1 cellular context compared by ENCODE assay signal in the genomic region with DNA sequence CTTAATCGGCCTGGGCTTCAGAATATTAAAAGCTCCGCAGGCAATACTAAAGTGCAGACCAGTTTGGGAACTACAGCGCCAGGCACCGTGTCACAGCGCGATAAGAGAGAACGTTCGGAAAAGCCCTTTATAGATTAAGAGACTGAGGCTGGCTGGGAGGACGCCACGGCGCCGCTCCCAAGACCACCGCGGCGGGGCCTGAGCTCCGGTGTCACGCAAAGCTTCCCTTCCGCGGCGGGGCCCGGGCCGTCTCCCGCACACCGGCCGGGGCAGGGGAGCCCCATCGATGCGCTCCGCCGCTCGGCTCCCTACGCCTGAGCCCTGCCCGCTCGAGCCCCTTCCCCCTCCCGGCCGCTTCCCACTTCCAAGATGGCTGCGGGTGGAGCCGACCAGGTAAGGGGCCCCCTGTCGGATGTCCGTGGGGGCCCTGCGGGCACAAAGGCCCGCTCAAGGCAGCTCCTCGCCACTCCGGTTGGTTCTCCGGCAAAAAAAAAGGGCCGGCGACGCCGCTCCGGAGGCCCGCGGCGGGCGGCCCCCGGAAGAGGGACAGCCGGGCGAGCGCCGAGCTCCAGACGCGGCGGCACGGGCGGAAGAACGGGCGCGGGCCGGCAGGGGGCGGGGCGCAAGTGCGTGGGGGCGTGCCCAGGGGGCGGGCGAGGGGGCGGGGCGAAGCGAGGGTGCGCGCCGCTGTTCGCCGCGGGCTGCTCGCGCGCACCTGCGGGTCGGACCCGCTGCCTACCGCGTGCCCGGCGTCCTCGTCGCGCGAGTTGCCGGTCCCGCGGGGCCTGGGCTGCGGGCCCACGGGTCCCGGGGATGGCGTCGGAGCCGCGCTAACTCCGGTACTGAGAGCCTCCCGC.
A peak's percentile ranks its signal among the peaks of the same experiment; 100 is the strongest.
TF ChIP-seq lines count a peak whose summit lies in the region.

A gene with protein sequence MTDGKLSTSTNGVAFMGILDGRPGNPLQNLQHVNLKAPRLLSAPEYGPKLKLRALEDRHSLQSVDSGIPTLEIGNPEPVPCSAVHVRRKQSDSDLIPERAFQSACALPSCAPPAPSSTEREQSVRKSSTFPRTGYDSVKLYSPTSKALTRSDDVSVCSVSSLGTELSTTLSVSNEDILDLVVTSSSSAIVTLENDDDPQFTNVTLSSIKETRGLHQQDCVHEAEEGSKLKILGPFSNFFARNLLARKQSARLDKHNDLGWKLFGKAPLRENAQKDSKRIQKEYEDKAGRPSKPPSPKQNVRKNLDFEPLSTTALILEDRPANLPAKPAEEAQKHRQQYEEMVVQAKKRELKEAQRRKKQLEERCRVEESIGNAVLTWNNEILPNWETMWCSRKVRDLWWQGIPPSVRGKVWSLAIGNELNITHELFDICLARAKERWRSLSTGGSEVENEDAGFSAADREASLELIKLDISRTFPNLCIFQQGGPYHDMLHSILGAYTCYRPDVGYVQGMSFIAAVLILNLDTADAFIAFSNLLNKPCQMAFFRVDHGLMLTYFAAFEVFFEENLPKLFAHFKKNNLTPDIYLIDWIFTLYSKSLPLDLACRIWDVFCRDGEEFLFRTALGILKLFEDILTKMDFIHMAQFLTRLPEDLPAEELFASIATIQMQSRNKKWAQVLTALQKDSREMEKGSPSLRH (plus strand): TSS at position 714 of the 857 bp plus-strand sequence. CDS start 13,564 bp downstream, outside the sequence.

TF ChIP-seq in K562, 482 proteins besides CTCF, POLR2A, EP300 and RAD21 (continued from another document and continues in another):
- 0 out of 2 replicates have a peak, but pooled peaks have one; percentile 32 for TF ChIP-seq ZNF263 (CRISPR knock-in tag; IDR thresholded peaks at IDR 0.05; ENCODE audit: borderline replicate concordance)
- TF ChIP-seq, protein P1, sequence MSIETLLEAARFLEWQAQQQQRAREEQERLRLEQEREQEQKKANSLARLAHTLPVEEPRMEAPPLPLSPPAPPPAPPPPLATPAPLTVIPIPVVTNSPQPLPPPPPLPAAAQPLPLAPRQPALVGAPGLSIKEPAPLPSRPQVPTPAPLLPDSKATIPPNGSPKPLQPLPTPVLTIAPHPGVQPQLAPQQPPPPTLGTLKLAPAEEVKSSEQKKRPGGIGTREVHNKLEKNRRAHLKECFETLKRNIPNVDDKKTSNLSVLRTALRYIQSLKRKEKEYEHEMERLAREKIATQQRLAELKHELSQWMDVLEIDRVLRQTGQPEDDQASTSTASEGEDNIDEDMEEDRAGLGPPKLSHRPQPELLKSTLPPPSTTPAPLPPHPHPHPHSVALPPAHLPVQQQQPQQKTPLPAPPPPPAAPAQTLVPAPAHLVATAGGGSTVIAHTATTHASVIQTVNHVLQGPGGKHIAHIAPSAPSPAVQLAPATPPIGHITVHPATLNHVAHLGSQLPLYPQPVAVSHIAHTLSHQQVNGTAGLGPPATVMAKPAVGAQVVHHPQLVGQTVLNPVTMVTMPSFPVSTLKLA (conservative IDR thresholded peaks at IDR 0.05), result no peak
- TF ChIP-seq GATA2 (CRISPR knock-in tag; IDR thresholded peaks at IDR 0.05), result no peak
- no peak for TF ChIP-seq SIN3B (IDR thresholded peaks at IDR 0.05; ENCODE audit: low read depth)
- TF ChIP-seq, protein P2, sequence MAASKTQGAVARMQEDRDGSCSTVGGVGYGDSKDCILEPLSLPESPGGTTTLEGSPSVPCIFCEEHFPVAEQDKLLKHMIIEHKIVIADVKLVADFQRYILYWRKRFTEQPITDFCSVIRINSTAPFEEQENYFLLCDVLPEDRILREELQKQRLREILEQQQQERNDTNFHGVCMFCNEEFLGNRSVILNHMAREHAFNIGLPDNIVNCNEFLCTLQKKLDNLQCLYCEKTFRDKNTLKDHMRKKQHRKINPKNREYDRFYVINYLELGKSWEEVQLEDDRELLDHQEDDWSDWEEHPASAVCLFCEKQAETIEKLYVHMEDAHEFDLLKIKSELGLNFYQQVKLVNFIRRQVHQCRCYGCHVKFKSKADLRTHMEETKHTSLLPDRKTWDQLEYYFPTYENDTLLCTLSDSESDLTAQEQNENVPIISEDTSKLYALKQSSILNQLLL (CRISPR knock-in tag; IDR thresholded peaks at IDR 0.05; ENCODE audit: borderline replicate concordance), result no peak
- no peak; the same call in 1 of the 2 replicates for TF ChIP-seq TRIM28 (IDR thresholded peaks at IDR 0.05)
- no peak for TF ChIP-seq ZNF146 (CRISPR knock-in tag; IDR thresholded peaks at IDR 0.05; ENCODE audit: unreplicated experiment)
- TF ChIP-seq, protein P3, sequence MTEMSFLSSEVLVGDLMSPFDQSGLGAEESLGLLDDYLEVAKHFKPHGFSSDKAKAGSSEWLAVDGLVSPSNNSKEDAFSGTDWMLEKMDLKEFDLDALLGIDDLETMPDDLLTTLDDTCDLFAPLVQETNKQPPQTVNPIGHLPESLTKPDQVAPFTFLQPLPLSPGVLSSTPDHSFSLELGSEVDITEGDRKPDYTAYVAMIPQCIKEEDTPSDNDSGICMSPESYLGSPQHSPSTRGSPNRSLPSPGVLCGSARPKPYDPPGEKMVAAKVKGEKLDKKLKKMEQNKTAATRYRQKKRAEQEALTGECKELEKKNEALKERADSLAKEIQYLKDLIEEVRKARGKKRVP (CRISPR knock-in tag; IDR thresholded peaks at IDR 0.05), result no peak
- no peak for TF ChIP-seq NBN (IDR thresholded peaks at IDR 0.05; ENCODE audit: low read depth)
- TF ChIP-seq HDAC1 (IDR thresholded peaks at IDR 0.05), result peak in 1 of 2 experiments; percentile 30; a peak in 2 of 4 replicates
- no peak for TF ChIP-seq FOXA3 (CRISPR knock-in tag; conservative IDR thresholded peaks at IDR 0.05 in 1 of 2, IDR thresholded peaks at IDR 0.05 in 1 of 2)
- TF ChIP-seq SNIP1 (IDR thresholded peaks at IDR 0.05; ENCODE audit: low read depth), result no peak
- TF ChIP-seq HNRNPL (IDR thresholded peaks at IDR 0.05; ENCODE audit: low read depth, low read length), result 0 out of 2 replicates have a peak, but pooled peaks have one; percentile 64
- TF ChIP-seq TGIF2 (CRISPR knock-in tag; IDR thresholded peaks at IDR 0.05), result no peak
- TF ChIP-seq ESRRA (IDR thresholded peaks at IDR 0.05; ENCODE audit: borderline replicate concordance, low read depth), result peak; percentile 75; the same call in 1 of the 2 replicates
- no peak for TF ChIP-seq ZNF696 (CRISPR knock-in tag; conservative IDR thresholded peaks at IDR 0.05)
- peak; percentile 52 for TF ChIP-seq CREM (IDR thresholded peaks at IDR 0.05; ENCODE audit: low read depth)
- TF ChIP-seq STAG1 (CRISPR knock-in tag; IDR thresholded peaks at IDR 0.05; ENCODE audit: borderline replicate concordance), result no peak
- no peak for TF ChIP-seq FOS (IDR thresholded peaks at IDR 0.05; ENCODE audit: extremely low read depth, insufficient read length)
- no peak for TF ChIP-seq TAF9B (IDR thresholded peaks at IDR 0.05; ENCODE audit: partially characterized antibody)
- TF ChIP-seq, protein P4, sequence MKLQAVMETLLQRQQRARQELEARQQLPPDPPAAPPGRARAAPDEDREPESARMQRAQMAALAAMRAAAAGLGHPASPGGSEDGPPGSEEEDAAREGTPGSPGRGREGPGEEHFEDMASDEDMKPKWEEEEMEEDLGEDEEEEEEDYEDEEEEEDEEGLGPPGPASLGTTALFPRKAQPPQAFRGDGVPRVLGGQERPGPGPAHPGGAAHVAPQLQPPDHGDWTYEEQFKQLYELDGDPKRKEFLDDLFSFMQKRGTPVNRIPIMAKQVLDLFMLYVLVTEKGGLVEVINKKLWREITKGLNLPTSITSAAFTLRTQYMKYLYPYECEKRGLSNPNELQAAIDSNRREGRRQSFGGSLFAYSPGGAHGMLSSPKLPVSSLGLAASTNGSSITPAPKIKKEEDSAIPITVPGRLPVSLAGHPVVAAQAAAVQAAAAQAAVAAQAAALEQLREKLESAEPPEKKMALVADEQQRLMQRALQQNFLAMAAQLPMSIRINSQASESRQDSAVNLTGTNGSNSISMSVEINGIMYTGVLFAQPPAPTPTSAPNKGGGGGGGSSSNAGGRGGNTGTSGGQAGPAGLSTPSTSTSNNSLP (IDR thresholded peaks at IDR 0.05; ENCODE audit: borderline replicate concordance, low read depth, low read length), result no peak
- peak; percentile 75 for TF ChIP-seq U2AF1 (optimal IDR thresholded peaks at IDR 0.05; ENCODE audit: low read depth, low read length)
- no peak; the same call in 1 of the 2 replicates for TF ChIP-seq CEBPB (tag; IDR thresholded peaks at IDR 0.05)
- no peak for TF ChIP-seq HOXB6 (CRISPR knock-in tag; IDR thresholded peaks at IDR 0.05; ENCODE audit: borderline replicate concordance)
- no peak for TF ChIP-seq BDP1 (IDR thresholded peaks at IDR 0.05; ENCODE audit: insufficient read depth, insufficient read length)
- TF ChIP-seq, protein P5, sequence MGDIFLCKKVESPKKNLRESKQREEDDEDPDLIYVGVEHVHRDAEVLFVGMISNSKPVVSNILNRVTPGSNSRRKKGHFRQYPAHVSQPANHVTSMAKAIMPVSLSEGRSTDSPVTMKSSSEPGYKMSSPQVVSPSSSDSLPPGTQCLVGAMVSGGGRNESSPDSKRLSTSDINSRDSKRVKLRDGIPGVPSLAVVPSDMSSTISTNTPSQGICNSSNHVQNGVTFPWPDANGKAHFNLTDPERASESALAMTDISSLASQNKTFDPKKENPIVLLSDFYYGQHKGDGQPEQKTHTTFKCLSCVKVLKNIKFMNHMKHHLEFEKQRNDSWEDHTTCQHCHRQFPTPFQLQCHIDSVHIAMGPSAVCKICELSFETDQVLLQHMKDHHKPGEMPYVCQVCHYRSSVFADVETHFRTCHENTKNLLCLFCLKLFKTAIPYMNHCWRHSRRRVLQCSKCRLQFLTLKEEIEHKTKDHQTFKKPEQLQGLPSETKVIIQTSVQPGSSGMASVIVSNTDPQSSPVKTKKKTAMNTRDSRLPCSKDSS (IDR thresholded peaks at IDR 0.05; ENCODE audit: low read depth, partially characterized antibody), result no peak
- 0 out of 2 replicates have a peak, but pooled peaks have one; percentile 36 for TF ChIP-seq MECOM (CRISPR knock-in tag; IDR thresholded peaks at IDR 0.05)
- TF ChIP-seq ZZZ3 (IDR thresholded peaks at IDR 0.05), result no peak
- TF ChIP-seq, protein P6, sequence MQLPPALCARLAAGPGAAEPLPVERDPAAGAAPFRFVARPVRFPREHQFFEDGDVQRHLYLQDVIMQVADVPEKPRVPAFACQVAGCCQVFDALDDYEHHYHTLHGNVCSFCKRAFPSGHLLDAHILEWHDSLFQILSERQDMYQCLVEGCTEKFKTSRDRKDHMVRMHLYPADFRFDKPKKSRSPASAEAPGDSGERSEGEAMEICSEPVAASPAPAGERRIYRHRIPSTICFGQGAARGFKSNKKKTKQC (CRISPR knock-in tag; IDR thresholded peaks at IDR 0.05), result no peak
- no peak for TF ChIP-seq ZC3H11A (IDR thresholded peaks at IDR 0.05; ENCODE audit: low read depth, low read length)
- TF ChIP-seq RAD51 (IDR thresholded peaks at IDR 0.05; ENCODE audit: borderline replicate concordance, low read depth), result no peak
- TF ChIP-seq ZNF174 (CRISPR knock-in tag; IDR thresholded peaks at IDR 0.05), result no peak
- TF ChIP-seq ZNF79 (CRISPR knock-in tag; IDR thresholded peaks at IDR 0.05; ENCODE audit: low read depth), result no peak
- TF ChIP-seq ZNF695 (CRISPR knock-in tag; IDR thresholded peaks at IDR 0.05), result no peak
- TF ChIP-seq, protein P7, sequence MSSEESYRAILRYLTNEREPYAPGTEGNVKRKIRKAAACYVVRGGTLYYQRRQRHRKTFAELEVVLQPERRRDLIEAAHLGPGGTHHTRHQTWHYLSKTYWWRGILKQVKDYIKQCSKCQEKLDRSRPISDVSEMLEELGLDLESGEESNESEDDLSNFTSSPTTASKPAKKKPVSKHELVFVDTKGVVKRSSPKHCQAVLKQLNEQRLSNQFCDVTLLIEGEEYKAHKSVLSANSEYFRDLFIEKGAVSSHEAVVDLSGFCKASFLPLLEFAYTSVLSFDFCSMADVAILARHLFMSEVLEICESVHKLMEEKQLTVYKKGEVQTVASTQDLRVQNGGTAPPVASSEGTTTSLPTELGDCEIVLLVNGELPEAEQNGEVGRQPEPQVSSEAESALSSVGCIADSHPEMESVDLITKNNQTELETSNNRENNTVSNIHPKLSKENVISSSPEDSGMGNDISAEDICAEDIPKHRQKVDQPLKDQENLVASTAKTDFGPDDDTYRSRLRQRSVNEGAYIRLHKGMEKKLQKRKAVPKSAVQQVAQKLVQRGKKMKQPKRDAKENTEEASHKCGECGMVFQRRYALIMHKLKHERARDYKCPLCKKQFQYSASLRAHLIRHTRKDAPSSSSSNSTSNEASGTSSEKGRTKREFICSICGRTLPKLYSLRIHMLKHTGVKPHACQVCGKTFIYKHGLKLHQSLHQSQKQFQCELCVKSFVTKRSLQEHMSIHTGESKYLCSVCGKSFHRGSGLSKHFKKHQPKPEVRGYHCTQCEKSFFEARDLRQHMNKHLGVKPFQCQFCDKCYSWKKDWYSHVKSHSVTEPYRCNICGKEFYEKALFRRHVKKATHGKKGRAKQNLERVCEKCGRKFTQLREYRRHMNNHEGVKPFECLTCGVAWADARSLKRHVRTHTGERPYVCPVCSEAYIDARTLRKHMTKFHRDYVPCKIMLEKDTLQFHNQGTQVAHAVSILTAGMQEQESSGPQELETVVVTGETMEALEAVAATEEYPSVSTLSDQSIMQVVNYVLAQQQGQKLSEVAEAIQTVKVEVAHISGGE (CRISPR knock-in tag; IDR thresholded peaks at IDR 0.05), result peak in 2 of 3 experiments; percentile 47 to 95; a peak in 3 of 6 replicates
- TF ChIP-seq, protein P8, sequence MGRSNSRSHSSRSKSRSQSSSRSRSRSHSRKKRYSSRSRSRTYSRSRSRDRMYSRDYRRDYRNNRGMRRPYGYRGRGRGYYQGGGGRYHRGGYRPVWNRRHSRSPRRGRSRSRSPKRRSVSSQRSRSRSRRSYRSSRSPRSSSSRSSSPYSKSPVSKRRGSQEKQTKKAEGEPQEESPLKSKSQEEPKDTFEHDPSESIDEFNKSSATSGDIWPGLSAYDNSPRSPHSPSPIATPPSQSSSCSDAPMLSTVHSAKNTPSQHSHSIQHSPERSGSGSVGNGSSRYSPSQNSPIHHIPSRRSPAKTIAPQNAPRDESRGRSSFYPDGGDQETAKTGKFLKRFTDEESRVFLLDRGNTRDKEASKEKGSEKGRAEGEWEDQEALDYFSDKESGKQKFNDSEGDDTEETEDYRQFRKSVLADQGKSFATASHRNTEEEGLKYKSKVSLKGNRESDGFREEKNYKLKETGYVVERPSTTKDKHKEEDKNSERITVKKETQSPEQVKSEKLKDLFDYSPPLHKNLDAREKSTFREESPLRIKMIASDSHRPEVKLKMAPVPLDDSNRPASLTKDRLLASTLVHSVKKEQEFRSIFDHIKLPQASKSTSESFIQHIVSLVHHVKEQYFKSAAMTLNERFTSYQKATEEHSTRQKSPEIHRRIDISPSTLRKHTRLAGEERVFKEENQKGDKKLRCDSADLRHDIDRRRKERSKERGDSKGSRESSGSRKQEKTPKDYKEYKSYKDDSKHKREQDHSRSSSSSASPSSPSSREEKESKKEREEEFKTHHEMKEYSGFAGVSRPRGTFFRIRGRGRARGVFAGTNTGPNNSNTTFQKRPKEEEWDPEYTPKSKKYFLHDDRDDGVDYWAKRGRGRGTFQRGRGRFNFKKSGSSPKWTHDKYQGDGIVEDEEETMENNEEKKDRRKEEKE (IDR thresholded peaks at IDR 0.05; ENCODE audit: borderline replicate concordance in 1 of 2, control insufficient read depth in 1 of 2, low read depth in 2 of 2, low read length in 1 of 2), result no peak
- TF ChIP-seq, protein P9, sequence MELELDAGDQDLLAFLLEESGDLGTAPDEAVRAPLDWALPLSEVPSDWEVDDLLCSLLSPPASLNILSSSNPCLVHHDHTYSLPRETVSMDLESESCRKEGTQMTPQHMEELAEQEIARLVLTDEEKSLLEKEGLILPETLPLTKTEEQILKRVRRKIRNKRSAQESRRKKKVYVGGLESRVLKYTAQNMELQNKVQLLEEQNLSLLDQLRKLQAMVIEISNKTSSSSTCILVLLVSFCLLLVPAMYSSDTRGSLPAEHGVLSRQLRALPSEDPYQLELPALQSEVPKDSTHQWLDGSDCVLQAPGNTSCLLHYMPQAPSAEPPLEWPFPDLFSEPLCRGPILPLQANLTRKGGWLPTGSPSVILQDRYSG (tag; conservative IDR thresholded peaks at IDR 0.05; ENCODE audit: low read depth), result no peak
- TF ChIP-seq CHD4 (IDR thresholded peaks at IDR 0.05; ENCODE audit: insufficient read depth, insufficient replicate concordance, low read depth, low read length, poor library complexity, severe bottlenecking), result no peak
